8 cellular contexts compared by ENCODE assay signal in genomic region chr6:42047790-42048405, GRCh38. TPM values are rescaled to one million over a fixed set of nuclear protein-coding genes. Genes with fewer than 3 reads are reported as not detected.
DNase-seq lines count a peak whose midpoint lies in the region; ATAC-seq and TF ChIP-seq lines count a peak whose summit lies in the region.

No MANE protein-coding gene starts in this region.

- TF ChIP-seq CTCF in BJ (IDR thresholded peaks at IDR 0.05; ENCODE audit: insufficient read depth, low read depth, low read length) (no peak), Loucy (conservative IDR thresholded peaks at IDR 0.05; ENCODE audit: low read length) (no peak), natural killer cell (IDR thresholded peaks at IDR 0.05) (no peak)

- H3K9me3 ChIP-seq in Loucy (ENCODE audit: insufficient read depth, low read depth, low read length) = no peaks in the 10 kb centered on the region

- no peak for DNase-seq in BJ (ENCODE audit: low read depth)
- no peak for DNase-seq in natural killer cell
- DNase-seq in NCI-H446 (lab: John Stamatoyannopoulos, UW) = no peak
- DNase-seq in mucosa of gallbladder (ENCODE audit: low spot score) = no peak

- ATAC-seq in natural killer cell = no peak
- ATAC-seq in HG02678 (IDR thresholded peaks at IDR 0.05; ENCODE audit: unreplicated experiment) = no peak
- ATAC-seq in GM18498 (IDR thresholded peaks at IDR 0.05; ENCODE audit: unreplicated experiment) = no peak

- H3K4me3 ChIP-seq in BJ (ENCODE audit: low read depth, low read length) (peak overlapping the region; percentile 49), Loucy (ENCODE audit: low read length, poor library complexity, severe bottlenecking) (peak overlapping the region; percentile 80)

- peaks cover 11% of the 10 kb centered on the region; the same call in 1 of the 2 replicates for H3F3A ChIP-seq in Loucy (ENCODE audit: low read depth)

- peaks cover 60% of the 10 kb centered on the region for H3K4me1 ChIP-seq in Loucy (ENCODE audit: insufficient read depth, low read length, poor library complexity, severe bottlenecking)

- H3K9ac ChIP-seq in Loucy (ENCODE audit: low read depth, low read length, poor library complexity, severe bottlenecking) = peak overlapping the region; percentile 73

- H3K27me3 ChIP-seq in BJ (ENCODE audit: control insufficient read depth, insufficient read depth, low read length) (peaks cover 8% of the 10 kb centered on the region), Loucy (ENCODE audit: insufficient read depth, low read length, poor library complexity, severe bottlenecking) (no peaks in the 10 kb centered on the region)

- peaks cover 70 to 84% of the 10 kb centered on the region in 2 donors for H3K4me1 Mint-ChIP-seq in natural killer cell

- H3K79me2 ChIP-seq in Loucy (ENCODE audit: insufficient read depth, low read length) = peaks cover 55% of the 10 kb centered on the region

- POLR2A ChIA-PET in BJ (lab: Charles Lee) = no interaction called here

- peak overlapping the region; percentile 80 for H3K27ac ChIP-seq in cingulate gyrus (ENCODE audit: low read depth, low read length)

- peak overlapping the region; percentile 86 for H2AFZ ChIP-seq in Loucy (ENCODE audit: low read length)

- no peaks in the 10 kb centered on the region for H3K27me3 Mint-ChIP-seq in natural killer cell (ENCODE audit: low read depth in 2 of 2)

- peak overlapping the region; percentile 87 to 97 for H3K27ac Mint-ChIP-seq in natural killer cell

- H3K9me2 ChIP-seq in Loucy (replicated peaks; ENCODE audit: low read depth, low read length) = no peaks in the 10 kb centered on the region

- CTCF ChIA-PET in BJ (lab: Yijun Ruan, JAX) = interaction anchor here (0.6 to 12.7 kb wide), 7 partner anchors 13 to 267 kb away, joined by 3 to 152 read pairs (median 3); partner anchors contain the start of genes CCND3, PRICKLE4 and TOMM6

- H3K4me3 Mint-ChIP-seq in natural killer cell = peak overlapping the region; percentile 98

- no peaks in the 10 kb centered on the region for H3K36me3 Mint-ChIP-seq in natural killer cell

- H3K9me3 Mint-ChIP-seq in natural killer cell = no peaks in the 10 kb centered on the region

- H3K36me3 ChIP-seq in BJ (ENCODE audit: control insufficient read depth, insufficient read depth, low read length) = no peaks in the 10 kb centered on the region
- no peaks in the 10 kb centered on the region for H3K36me3 ChIP-seq in Loucy (ENCODE audit: insufficient read depth, low read length)

- H4K20me1 ChIP-seq in Loucy (ENCODE audit: insufficient read depth, low read length, poor library complexity, severe bottlenecking) = peaks cover 7% of the 10 kb centered on the region

- intact Hi-C loops in natural killer cell (cut with micrococcal nuclease) = no loop called here

- H3K4me2 ChIP-seq in Loucy (ENCODE audit: low read depth, low read length, poor library complexity, severe bottlenecking) = peak overlapping the region; percentile 88

RNA-seq across cellular contexts. Expression of gene TAF8, which starts 2.4 kb away (rescaled TPM):
- 11.9 and 13.9 TPM in 2 replicates for polyA plus RNA-seq in BJ (2011; rRNA removed)
- polyA minus RNA-seq in BJ (2011; rRNA and poly(A)+ RNA removed) = 22.8 and 33.0 TPM in 2 replicates
- total RNA-seq in natural killer cell (10 to 100 TPM; 38.4 to 54.2 (median 47.5) TPM), mucosa of gallbladder (26.3 TPM)
